8 cellular contexts compared by ENCODE assay signal in the genomic region with DNA sequence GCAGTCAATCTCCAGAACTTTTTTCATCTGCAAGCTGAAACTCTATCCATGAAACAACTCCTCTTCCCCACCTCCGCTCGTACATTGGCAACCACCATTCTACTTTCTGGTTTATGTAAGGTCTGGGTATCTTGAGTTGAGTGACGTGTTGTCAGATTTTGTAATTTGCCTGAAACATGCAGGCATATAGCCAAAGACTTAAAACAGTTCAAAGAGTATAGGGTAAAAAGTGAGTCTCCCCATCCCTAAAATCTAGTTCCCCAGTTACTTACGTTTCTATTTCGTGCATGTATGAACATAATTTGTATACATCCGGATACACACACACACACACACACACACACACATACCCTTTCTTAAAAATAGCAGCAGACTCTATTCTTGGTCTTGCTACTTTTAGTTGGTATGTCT. TPM values are rescaled to one million over a fixed set of nuclear protein-coding genes. Genes with fewer than 3 reads are reported as not detected.
A peak's percentile ranks its signal among the peaks of the same experiment; 100 is the strongest.
DNase-seq lines count a peak whose midpoint lies in the region; ATAC-seq and FAIRE-seq lines count a peak whose summit lies in the region.

No MANE protein-coding gene starts in this region.

- POLR2A ChIA-PET in activated CD4-positive, alpha-beta T cell treated with anti-CD3 and anti-CD28 coated beads for 36 hours (lab: Charles Lee) = interaction anchor here (0.7 kb wide), 1 partner anchor 36 kb away, joined by 6 read pairs; no protein-coding TSS in a partner anchor

- no peak for FAIRE-seq in RCC 7860 (lab: Jason Lieb, UNC)

- H3K4me3 Mint-ChIP-seq in activated CD4-positive, alpha-beta T cell treated with anti-CD3 and anti-CD28 coated beads for 36 hours = peak overlapping the region; percentile 98
- H3K4me3 Mint-ChIP-seq in naive B cell = peak overlapping the region; percentile 96 to 100 (median 99)

- peaks cover 42% of the 10 kb centered on the region for H3K4me1 Mint-ChIP-seq in activated CD4-positive, alpha-beta T cell treated with anti-CD3 and anti-CD28 coated beads for 36 hours
- peaks cover 50 to 73% (median 71%) of the 10 kb centered on the region in 3 donors for H3K4me1 Mint-ChIP-seq in naive B cell

- 87 to 88% methylated on average over 6 of the region's 6 CpGs for WGBS in ectodermal cell, 2 experiments

- intact Hi-C loops in activated CD4-positive, alpha-beta T cell treated with anti-CD3 and anti-CD28 coated beads for 36 hours (cut with DNase I, micrococcal nuclease) = no loop called here

- no peak overlapping the region for H3K27ac ChIP-seq in ectodermal cell (ENCODE audit: insufficient read depth, low read depth, low read length, poor library complexity, severe bottlenecking)

- peak overlapping the region; percentile 100 for H3K27ac Mint-ChIP-seq in activated CD4-positive, alpha-beta T cell treated with anti-CD3 and anti-CD28 coated beads for 36 hours
- peak overlapping the region; percentile 2 to 98 (median 93) for H3K27ac Mint-ChIP-seq in naive B cell

- H3K4me1 ChIP-seq in ectodermal cell (ENCODE audit: control insufficient read depth, insufficient read depth, low read length) = peaks cover 3% of the 10 kb centered on the region

- DNase-seq in activated CD4-positive, alpha-beta T cell treated with anti-CD3 and anti-CD28 coated beads for 36 hours = peak; percentile 23
- no peak for DNase-seq in activated CD4-positive, alpha-beta T cell treated with anti-CD3 and anti-CD28 coated beads, Interleukin-2, amount 50 U/mL, for 48 hours
- DNase-seq in RCC 7860 (ENCODE audit: low spot score) (peak; percentile 13), naive B cell (peak; percentile 9), NCI-H2196 (lab: John Stamatoyannopoulos, UW; ENCODE audit: unreplicated experiment) (no peak), NCI-H2081 (lab: John Stamatoyannopoulos, UW) (no peak)

- H3K36me3 Mint-ChIP-seq in activated CD4-positive, alpha-beta T cell treated with anti-CD3 and anti-CD28 coated beads for 36 hours (ENCODE audit: low read depth) = no peaks in the 10 kb centered on the region
- H3K36me3 Mint-ChIP-seq in naive B cell = no peaks in the 10 kb centered on the region

- peak overlapping the region; percentile 87 for H3K4me3 ChIP-seq in ectodermal cell (ENCODE audit: insufficient read depth, low read depth, low read length)

- CTCF ChIA-PET in activated CD4-positive, alpha-beta T cell treated with anti-CD3 and anti-CD28 coated beads for 36 hours (lab: Charles Lee) = interaction anchor here (0.6 to 2.7 kb wide), 3 partner anchors 18 to 305 kb away, joined by 3 to 16 read pairs (median 6); no protein-coding TSS in a partner anchor

- H3K9me3 Mint-ChIP-seq in activated CD4-positive, alpha-beta T cell treated with anti-CD3 and anti-CD28 coated beads for 36 hours (ENCODE audit: low read depth) = no peaks in the 10 kb centered on the region
- no peaks in the 10 kb centered on the region for H3K9me3 Mint-ChIP-seq in naive B cell

- no peak for ATAC-seq in activated CD4-positive, alpha-beta T cell treated with anti-CD3 and anti-CD28 coated beads for 36 hours
- ATAC-seq in naive B cell (ENCODE audit: low read depth in 2 of 2) = no peak
- no peak for ATAC-seq in HG03565 (IDR thresholded peaks at IDR 0.05; ENCODE audit: unreplicated experiment)

- H3K36me3 ChIP-seq in ectodermal cell (ENCODE audit: control insufficient read depth, insufficient read depth, low read length) = no peaks in the 10 kb centered on the region

- H3K27me3 ChIP-seq in ectodermal cell (ENCODE audit: control insufficient read depth, insufficient read depth, low read length, poor library complexity, severe bottlenecking) = no peaks in the 10 kb centered on the region

- no peaks in the 10 kb centered on the region for H3K27me3 Mint-ChIP-seq in activated CD4-positive, alpha-beta T cell treated with anti-CD3 and anti-CD28 coated beads for 36 hours
- H3K27me3 Mint-ChIP-seq in naive B cell = no peaks in the 10 kb centered on the region

- H3K9me3 ChIP-seq in ectodermal cell (ENCODE audit: control insufficient read depth, low read length) = no peaks in the 10 kb centered on the region

RNA-seq across cellular contexts. Expression of gene HSDL2, which starts 0.9 kb away (rescaled TPM):
- 10 to 100 TPM; 24.7 to 30.9 TPM for total RNA-seq in activated CD4-positive, alpha-beta T cell treated with anti-CD3 and anti-CD28 coated beads for 36 hours
- polyA plus RNA-seq in ectodermal cell (2013, experiment 1 of 4) = 18.8 TPM
- polyA plus RNA-seq in ectodermal cell (2013, experiment 2 of 4) = 15.0 TPM
- 17.1 TPM for polyA plus RNA-seq in ectodermal cell (2013, experiment 3 of 4)
- polyA plus RNA-seq in ectodermal cell (2013, experiment 4 of 4) = 21.1 TPM
- 10 to 100 TPM; 24.0 to 42.3 (median 29.4) TPM for polyA plus RNA-seq in naive B cell (ENCODE audit: low read depth in 6 of 6)

RNA-seq across cellular contexts. Expression of gene PTBP3, which starts 47.4 kb away (rescaled TPM):
- 100 to 1,000 TPM in 1 of 2 experiments, 10 to 100 TPM in 1; 98.9 to 176 TPM for total RNA-seq in activated CD4-positive, alpha-beta T cell treated with anti-CD3 and anti-CD28 coated beads for 36 hours
- polyA plus RNA-seq in ectodermal cell (2013, experiment 1 of 4) = 38.3 TPM
- 44.8 TPM for polyA plus RNA-seq in ectodermal cell (2013, experiment 2 of 4)
- 38.3 TPM for polyA plus RNA-seq in ectodermal cell (2013, experiment 3 of 4)
- polyA plus RNA-seq in ectodermal cell (2013, experiment 4 of 4) = 41.4 TPM
- polyA plus RNA-seq in naive B cell (ENCODE audit: low read depth in 6 of 6) = 10 to 100 TPM; 23.8 to 61.3 (median 54.9) TPM

Comparison
In these comparisons a context has a peak if more than half of its experiments do, and no peak if none do; other contexts are left out.
1. DNase-seq: peak in activated CD4-positive, alpha-beta T cell treated with anti-CD3 and anti-CD28 coated beads for 36 hours (single experiment), RCC 7860 (single experiment) and naive B cell (single experiment); none in activated CD4-positive, alpha-beta T cell treated with anti-CD3 and anti-CD28 coated beads, Interleukin-2, amount 50 U/mL, for 48 hours (0 of 2), NCI-H2196 (single experiment) and NCI-H2081 (0 of 2).